In the genomic region with DNA sequence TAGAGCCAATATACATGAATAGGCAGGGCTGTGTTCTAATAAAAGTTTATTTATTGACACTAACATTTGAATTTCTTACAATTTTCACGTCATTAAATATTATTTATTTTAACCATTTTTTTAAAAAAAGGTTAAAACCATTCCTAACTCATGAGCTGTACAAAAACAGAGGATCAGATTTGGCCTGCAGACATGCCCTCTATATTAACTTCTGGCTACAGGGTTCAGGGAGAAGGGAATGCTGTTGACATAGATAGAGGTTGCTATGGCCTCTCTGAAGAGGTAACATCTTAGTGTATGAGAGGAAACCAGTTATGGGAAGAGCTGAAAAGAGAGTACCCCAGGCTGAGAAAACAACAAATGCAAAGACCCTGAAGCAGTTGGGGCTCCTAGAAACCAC, we compare ENCODE assay signal across 20 cellular contexts.
"Had no signal": no experiment of that assay in that cellular context is flagged by ENCODE, and none has a peak within 500 bp of the region (broad histone marks: within the 10 kb centered on the region; RNA-seq: fewer than 3 reads in every experiment).

No MANE protein-coding gene starts in this region.

- H3K9me3 Mint-ChIP-seq: activated B cell treated with CpG ODN at 0.5 μM for 24 hours; activated CD8-positive, alpha-beta T cell treated with anti-CD3 and anti-CD28 coated beads for 36 hours; activated naive CD4-positive, alpha-beta T cell treated with anti-CD3 and anti-CD28 coated beads, Interleukin-2, amount 50 U/mL, for 24 hours; activated T-cell treated with anti-CD3 and anti-CD28 coated beads, Interleukin-2, amount 50 U/mL, for 4 hours; brain; effector memory CD8-positive, alpha-beta T cell; memory B cell; naive thymus-derived CD8-positive, alpha-beta T cell; T-helper 2 cell treated with Interferon-gamma antibody and Interleukin-4, amounts not matched to agents 5 μg/mL and 100 μg/mL, for 36 hours had no signal

- H3K4me3 ChIP-seq: gastroesophageal sphincter, left ventricle myocardium inferior, transverse colon had no signal

- H3K27ac Mint-ChIP-seq: activated B cell treated with CpG ODN at 0.5 μM for 24 hours; activated CD8-positive, alpha-beta T cell treated with anti-CD3 and anti-CD28 coated beads for 36 hours; activated naive CD4-positive, alpha-beta T cell treated with anti-CD3 and anti-CD28 coated beads, Interleukin-2, amount 50 U/mL, for 24 hours; brain; effector memory CD8-positive, alpha-beta T cell; memory B cell; naive thymus-derived CD8-positive, alpha-beta T cell; T-helper 2 cell treated with Interferon-gamma antibody and Interleukin-4, amounts not matched to agents 5 μg/mL and 100 μg/mL, for 36 hours had no signal

- H3K4me1 Mint-ChIP-seq: activated B cell treated with CpG ODN at 0.5 μM for 24 hours had no signal

- FAIRE-seq: kidney had no signal

- H3K27ac ChIP-seq: gastroesophageal sphincter, left ventricle myocardium inferior, transverse colon had no signal

- H3K4me3 Mint-ChIP-seq: activated B cell treated with CpG ODN at 0.5 μM for 24 hours; activated CD8-positive, alpha-beta T cell treated with anti-CD3 and anti-CD28 coated beads for 36 hours; activated naive CD4-positive, alpha-beta T cell treated with anti-CD3 and anti-CD28 coated beads, Interleukin-2, amount 50 U/mL, for 24 hours; activated T-cell treated with anti-CD3 and anti-CD28 coated beads, Interleukin-2, amount 50 U/mL, for 4 hours; brain; effector memory CD8-positive, alpha-beta T cell; memory B cell; naive thymus-derived CD8-positive, alpha-beta T cell; T-helper 2 cell treated with Interferon-gamma antibody and Interleukin-4, amounts not matched to agents 5 μg/mL and 100 μg/mL, for 36 hours had no signal

- H3K4me1 ChIP-seq: gastroesophageal sphincter, left ventricle myocardium inferior had no signal

- DNase-seq: activated B cell treated with CpG ODN at 0.5 μM for 24 hours; activated CD4-positive, alpha-beta T cell treated with anti-CD3 and anti-CD28 coated beads for 48 hours; activated CD8-positive, alpha-beta T cell treated with anti-CD3 and anti-CD28 coated beads for 36 hours; activated effector memory CD4-positive, alpha-beta T cell treated with Interleukin-2 at 50 U/mL for 16 hours; activated T-cell treated with anti-CD3 and anti-CD28 coated beads, Interleukin-2, amount 50 U/mL, for 4 hours; cerebellar nuclear complex; dermis blood vessel endothelial cell; effector memory CD8-positive, alpha-beta T cell; kidney; left ventricle myocardium inferior; naive thymus-derived CD8-positive, alpha-beta T cell; stimulated activated CD4-positive, alpha-beta T cell treated with anti-CD3 and anti-CD28 coated beads, Interleukin-4, amount 100 ng/mL, for 1 hour; stimulated activated naive CD4-positive, alpha-beta T cell; substantia nigra; transverse colon had no signal

- H3K36me3 ChIP-seq: gastroesophageal sphincter, left ventricle myocardium inferior, transverse colon had no signal

- H3K27me3 Mint-ChIP-seq: activated B cell treated with CpG ODN at 0.5 μM for 24 hours; activated CD8-positive, alpha-beta T cell treated with anti-CD3 and anti-CD28 coated beads for 36 hours; activated naive CD4-positive, alpha-beta T cell treated with anti-CD3 and anti-CD28 coated beads, Interleukin-2, amount 50 U/mL, for 24 hours; effector memory CD8-positive, alpha-beta T cell had no signal

- H3K36me3 Mint-ChIP-seq: brain; memory B cell; naive thymus-derived CD8-positive, alpha-beta T cell had no signal

- H3K27me3 ChIP-seq: gastroesophageal sphincter, transverse colon had no signal

- ATAC-seq: activated CD8-positive, alpha-beta T cell treated with anti-CD3 and anti-CD28 coated beads for 36 hours; activated T-cell treated with anti-CD3 and anti-CD28 coated beads, Interleukin-2, amount 50 U/mL, for 4 hours; effector memory CD8-positive, alpha-beta T cell; gastroesophageal sphincter; naive thymus-derived CD8-positive, alpha-beta T cell had no signal

- H3K9me3 ChIP-seq: gastroesophageal sphincter, left ventricle myocardium inferior, transverse colon had no signal
